In the genomic region with DNA sequence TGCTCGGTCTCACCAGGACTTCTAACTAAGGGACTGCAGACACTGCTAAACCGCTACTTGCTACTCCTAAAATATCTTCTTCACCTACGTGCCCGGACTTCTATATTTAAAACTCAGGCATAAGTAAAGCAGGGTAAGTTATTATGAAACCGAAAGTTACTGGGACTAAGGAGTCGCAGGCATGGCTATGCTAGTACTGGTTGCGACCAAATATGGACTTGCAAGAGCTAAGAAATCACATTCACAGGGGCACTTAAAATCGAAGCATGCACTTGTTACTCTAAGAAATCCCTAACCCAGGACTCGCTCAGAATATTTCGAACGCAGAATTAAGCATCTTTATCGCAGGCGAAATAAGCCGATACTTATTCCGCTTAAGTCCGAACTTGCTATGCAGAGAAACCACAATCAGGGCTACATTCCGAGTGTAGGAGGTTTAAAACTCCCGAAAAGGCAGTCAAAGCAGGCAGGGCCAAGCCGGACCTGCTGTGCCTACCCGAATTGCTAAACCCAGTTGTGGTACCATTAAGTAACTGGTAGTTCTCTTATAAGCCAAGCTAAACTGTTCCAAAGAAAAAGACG, we compare ENCODE assay signal across 1 cellular context.
A peak's percentile ranks its signal among the peaks of the same experiment; 100 is the strongest.
TF ChIP-seq lines count a peak whose summit lies in the region.

No MANE protein-coding gene starts in this region.

TF ChIP-seq in GM12878, 131 proteins besides CTCF, POLR2A, EP300 and RAD21 (continued from another document):
- TF ChIP-seq NFYA (IDR thresholded peaks at IDR 0.05; ENCODE audit: borderline replicate concordance, low read depth, low read length): no peak
- peak; percentile 23 to 33; a peak in 2 of 4 replicates for TF ChIP-seq IKZF2 (IDR thresholded peaks at IDR 0.05)
- 0 out of 2 replicates have a peak, but pooled peaks have one; percentile 69 for TF ChIP-seq CBX5 (IDR thresholded peaks at IDR 0.05; ENCODE audit: low read depth)
- no peak for TF ChIP-seq BCL11A (IDR thresholded peaks at IDR 0.05; ENCODE audit: low read depth, low read length)
- TF ChIP-seq CHD4 (IDR thresholded peaks at IDR 0.05): no peak
- TF ChIP-seq HCFC1 (IDR thresholded peaks at IDR 0.05; ENCODE audit: low read length): no peak
- peak; percentile 48 for TF ChIP-seq IKZF1 (conservative IDR thresholded peaks at IDR 0.05)
- TF ChIP-seq SRF (IDR thresholded peaks at IDR 0.05; ENCODE audit: low read depth in 2 of 2, low read length in 2 of 2): peak; percentile 44 to 91; a peak in 3 of 4 replicates
- TF ChIP-seq BMI1 (IDR thresholded peaks at IDR 0.05; ENCODE audit: borderline replicate concordance): no peak
- TF ChIP-seq, protein P1, sequence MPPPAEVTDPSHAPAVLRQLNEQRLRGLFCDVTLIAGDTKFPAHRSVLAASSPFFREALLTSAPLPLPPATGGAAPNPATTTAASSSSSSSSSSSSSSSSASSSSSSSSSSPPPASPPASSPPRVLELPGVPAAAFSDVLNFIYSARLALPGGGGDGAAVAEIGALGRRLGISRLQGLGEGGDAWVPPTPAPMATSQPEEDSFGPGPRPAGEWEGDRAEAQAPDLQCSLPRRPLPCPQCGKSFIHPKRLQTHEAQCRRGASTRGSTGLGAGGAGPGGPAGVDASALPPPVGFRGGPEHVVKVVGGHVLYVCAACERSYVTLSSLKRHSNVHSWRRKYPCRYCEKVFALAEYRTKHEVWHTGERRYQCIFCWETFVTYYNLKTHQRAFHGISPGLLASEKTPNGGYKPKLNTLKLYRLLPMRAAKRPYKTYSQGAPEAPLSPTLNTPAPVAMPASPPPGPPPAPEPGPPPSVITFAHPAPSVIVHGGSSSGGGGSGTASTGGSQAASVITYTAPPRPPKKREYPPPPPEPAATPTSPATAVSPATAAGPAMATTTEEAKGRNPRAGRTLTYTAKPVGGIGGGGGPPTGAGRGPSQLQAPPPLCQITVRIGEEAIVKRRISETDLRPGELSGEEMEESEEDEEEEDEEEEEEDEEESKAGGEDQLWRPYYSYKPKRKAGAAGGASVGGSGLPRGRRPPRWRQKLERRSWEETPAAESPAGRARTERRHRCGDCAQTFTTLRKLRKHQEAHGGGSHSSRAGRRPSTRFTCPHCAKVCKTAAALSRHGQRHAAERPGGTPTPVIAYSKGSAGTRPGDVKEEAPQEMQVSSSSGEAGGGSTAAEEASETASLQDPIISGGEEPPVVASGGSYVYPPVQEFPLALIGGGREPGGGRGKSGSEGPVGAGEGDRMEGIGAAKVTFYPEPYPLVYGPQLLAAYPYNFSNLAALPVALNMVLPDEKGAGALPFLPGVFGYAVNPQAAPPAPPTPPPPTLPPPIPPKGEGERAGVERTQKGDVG (CRISPR knock-in tag; IDR thresholded peaks at IDR 0.05): no peak
- TF ChIP-seq ZNF217 (IDR thresholded peaks at IDR 0.05): peak; percentile 46; the same call in 1 of the 2 replicates
- TF ChIP-seq FOXM1 (IDR thresholded peaks at IDR 0.05; ENCODE audit: low read depth, low read length): 0 out of 2 replicates have a peak, but pooled peaks have one; percentile 44
- 0 out of 2 replicates have a peak, but pooled peaks have one; percentile 10 for TF ChIP-seq IRF4 (IDR thresholded peaks at IDR 0.05; ENCODE audit: low read depth, low read length)
- TF ChIP-seq RELA (IDR thresholded peaks at IDR 0.05; ENCODE audit: borderline replicate concordance, partially characterized antibody): no peak
- TF ChIP-seq ZNF24 (IDR thresholded peaks at IDR 0.05): no peak
- peak; percentile 49 for TF ChIP-seq RUNX3 (IDR thresholded peaks at IDR 0.05; ENCODE audit: low read length)
- TF ChIP-seq MEF2B (IDR thresholded peaks at IDR 0.05; ENCODE audit: partially characterized antibody, poor library complexity, severe bottlenecking): peak; percentile 75
- peak; percentile 19; the same call in 1 of the 2 replicates for TF ChIP-seq CREM (IDR thresholded peaks at IDR 0.05; ENCODE audit: low read depth)
- TF ChIP-seq POLR2AphosphoS5 (IDR thresholded peaks at IDR 0.05; ENCODE audit: low read length): peak; percentile 44; the same call in 1 of the 2 replicates
- TF ChIP-seq MEF2A (IDR thresholded peaks at IDR 0.05; ENCODE audit: insufficient read depth, low read depth, low read length): peak; percentile 93
- no peak for TF ChIP-seq STAT3 (IDR thresholded peaks at IDR 0.05; ENCODE audit: low read depth, low read length)
- TF ChIP-seq, protein P2, sequence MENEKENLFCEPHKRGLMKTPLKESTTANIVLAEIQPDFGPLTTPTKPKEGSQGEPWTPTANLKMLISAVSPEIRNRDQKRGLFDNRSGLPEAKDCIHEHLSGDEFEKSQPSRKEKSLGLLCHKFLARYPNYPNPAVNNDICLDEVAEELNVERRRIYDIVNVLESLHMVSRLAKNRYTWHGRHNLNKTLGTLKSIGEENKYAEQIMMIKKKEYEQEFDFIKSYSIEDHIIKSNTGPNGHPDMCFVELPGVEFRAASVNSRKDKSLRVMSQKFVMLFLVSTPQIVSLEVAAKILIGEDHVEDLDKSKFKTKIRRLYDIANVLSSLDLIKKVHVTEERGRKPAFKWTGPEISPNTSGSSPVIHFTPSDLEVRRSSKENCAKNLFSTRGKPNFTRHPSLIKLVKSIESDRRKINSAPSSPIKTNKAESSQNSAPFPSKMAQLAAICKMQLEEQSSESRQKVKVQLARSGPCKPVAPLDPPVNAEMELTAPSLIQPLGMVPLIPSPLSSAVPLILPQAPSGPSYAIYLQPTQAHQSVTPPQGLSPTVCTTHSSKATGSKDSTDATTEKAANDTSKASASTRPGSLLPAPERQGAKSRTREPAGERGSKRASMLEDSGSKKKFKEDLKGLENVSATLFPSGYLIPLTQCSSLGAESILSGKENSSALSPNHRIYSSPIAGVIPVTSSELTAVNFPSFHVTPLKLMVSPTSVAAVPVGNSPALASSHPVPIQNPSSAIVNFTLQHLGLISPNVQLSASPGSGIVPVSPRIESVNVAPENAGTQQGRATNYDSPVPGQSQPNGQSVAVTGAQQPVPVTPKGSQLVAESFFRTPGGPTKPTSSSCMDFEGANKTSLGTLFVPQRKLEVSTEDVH (IDR thresholded peaks at IDR 0.05; ENCODE audit: low read depth, partially characterized antibody): no peak
- no peak for TF ChIP-seq POU2F2 (IDR thresholded peaks at IDR 0.05; ENCODE audit: borderline replicate concordance, low read depth, low read length)
- peak; percentile 67; the same call in 1 of the 2 replicates for TF ChIP-seq ZBED1 (IDR thresholded peaks at IDR 0.05; ENCODE audit: borderline replicate concordance)
- no peak for TF ChIP-seq KDM1A (IDR thresholded peaks at IDR 0.05; ENCODE audit: borderline replicate concordance)
- peak; percentile 54; the same call in 1 of the 2 replicates for TF ChIP-seq MTA3 (IDR thresholded peaks at IDR 0.05; ENCODE audit: borderline replicate concordance, low read length)
- TF ChIP-seq NRF1 (conservative IDR thresholded peaks at IDR 0.05; ENCODE audit: low read depth, low read length): no peak
- TF ChIP-seq JUNB (IDR thresholded peaks at IDR 0.05): 0 out of 2 replicates have a peak, but pooled peaks have one; percentile 10
- peak in 1 of 2 experiments; percentile 51; a peak in 1 of 4 replicates for TF ChIP-seq ETV6 (conservative IDR thresholded peaks at IDR 0.05 in 1 of 2, IDR thresholded peaks at IDR 0.05 in 1 of 2; ENCODE audit: borderline replicate concordance in 1 of 2, low read depth in 1 of 2)
